ENCODE assay signal across 1 cellular context in the genomic region with DNA sequence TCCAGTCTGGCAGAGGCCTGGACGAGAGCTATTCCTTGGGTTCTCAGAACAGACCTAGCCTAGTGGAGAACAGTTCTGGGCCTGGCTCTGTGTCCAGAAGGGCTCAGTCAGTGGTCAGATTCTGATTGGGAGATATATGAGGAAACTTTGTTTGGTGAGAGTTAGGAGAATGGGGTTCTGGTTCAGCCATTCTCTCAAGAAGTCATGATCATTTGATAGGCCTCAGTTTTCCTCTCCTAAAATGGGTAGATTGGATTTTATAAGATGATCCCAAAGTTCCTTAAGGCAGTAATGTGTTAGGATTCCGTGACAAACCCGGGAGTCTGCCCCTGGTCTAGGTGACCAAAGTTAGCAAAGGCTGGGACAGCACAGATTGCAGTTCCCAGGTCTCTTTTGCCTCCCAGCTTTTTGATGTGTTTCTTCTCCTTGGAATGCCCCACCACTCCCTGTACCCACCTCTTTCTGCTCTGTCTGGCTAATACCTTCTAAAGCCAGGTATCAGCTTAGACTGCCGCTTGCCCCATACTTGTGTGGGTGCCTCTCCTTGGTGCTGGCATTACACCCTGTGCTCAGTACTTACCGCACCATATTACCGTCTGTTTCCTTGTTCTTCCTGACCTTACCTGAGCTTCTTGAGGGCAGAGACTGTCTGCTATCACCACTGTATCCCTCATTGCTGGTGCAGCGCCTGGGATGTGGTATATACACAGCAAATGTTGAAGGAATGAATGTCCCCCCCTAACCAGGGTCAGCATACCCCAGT.
TF ChIP-seq lines count a peak whose summit lies in the region.

No MANE protein-coding gene starts in this region.

TF ChIP-seq in GM12878, 131 proteins besides CTCF, POLR2A, EP300 and RAD21:
- TF ChIP-seq JUND (IDR thresholded peaks at IDR 0.05; ENCODE audit: low read depth, low read length) = no peak
- TF ChIP-seq, protein P1, sequence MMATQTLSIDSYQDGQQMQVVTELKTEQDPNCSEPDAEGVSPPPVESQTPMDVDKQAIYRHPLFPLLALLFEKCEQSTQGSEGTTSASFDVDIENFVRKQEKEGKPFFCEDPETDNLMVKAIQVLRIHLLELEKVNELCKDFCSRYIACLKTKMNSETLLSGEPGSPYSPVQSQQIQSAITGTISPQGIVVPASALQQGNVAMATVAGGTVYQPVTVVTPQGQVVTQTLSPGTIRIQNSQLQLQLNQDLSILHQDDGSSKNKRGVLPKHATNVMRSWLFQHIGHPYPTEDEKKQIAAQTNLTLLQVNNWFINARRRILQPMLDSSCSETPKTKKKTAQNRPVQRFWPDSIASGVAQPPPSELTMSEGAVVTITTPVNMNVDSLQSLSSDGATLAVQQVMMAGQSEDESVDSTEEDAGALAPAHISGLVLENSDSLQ (IDR thresholded peaks at IDR 0.05) = no peak
- TF ChIP-seq SIN3A (IDR thresholded peaks at IDR 0.05; ENCODE audit: low read depth, low read length) = no peak
- TF ChIP-seq HCFC1 (IDR thresholded peaks at IDR 0.05; ENCODE audit: low read length) = no peak
- TF ChIP-seq, protein P2, sequence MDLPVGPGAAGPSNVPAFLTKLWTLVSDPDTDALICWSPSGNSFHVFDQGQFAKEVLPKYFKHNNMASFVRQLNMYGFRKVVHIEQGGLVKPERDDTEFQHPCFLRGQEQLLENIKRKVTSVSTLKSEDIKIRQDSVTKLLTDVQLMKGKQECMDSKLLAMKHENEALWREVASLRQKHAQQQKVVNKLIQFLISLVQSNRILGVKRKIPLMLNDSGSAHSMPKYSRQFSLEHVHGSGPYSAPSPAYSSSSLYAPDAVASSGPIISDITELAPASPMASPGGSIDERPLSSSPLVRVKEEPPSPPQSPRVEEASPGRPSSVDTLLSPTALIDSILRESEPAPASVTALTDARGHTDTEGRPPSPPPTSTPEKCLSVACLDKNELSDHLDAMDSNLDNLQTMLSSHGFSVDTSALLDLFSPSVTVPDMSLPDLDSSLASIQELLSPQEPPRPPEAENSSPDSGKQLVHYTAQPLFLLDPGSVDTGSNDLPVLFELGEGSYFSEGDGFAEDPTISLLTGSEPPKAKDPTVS (IDR thresholded peaks at IDR 0.05; ENCODE audit: low read depth, low read length) = no peak
- no peak for TF ChIP-seq TCF12 (IDR thresholded peaks at IDR 0.05; ENCODE audit: low read depth, low read length)
- no peak for TF ChIP-seq ZNF217 (IDR thresholded peaks at IDR 0.05)
- TF ChIP-seq, protein P3, sequence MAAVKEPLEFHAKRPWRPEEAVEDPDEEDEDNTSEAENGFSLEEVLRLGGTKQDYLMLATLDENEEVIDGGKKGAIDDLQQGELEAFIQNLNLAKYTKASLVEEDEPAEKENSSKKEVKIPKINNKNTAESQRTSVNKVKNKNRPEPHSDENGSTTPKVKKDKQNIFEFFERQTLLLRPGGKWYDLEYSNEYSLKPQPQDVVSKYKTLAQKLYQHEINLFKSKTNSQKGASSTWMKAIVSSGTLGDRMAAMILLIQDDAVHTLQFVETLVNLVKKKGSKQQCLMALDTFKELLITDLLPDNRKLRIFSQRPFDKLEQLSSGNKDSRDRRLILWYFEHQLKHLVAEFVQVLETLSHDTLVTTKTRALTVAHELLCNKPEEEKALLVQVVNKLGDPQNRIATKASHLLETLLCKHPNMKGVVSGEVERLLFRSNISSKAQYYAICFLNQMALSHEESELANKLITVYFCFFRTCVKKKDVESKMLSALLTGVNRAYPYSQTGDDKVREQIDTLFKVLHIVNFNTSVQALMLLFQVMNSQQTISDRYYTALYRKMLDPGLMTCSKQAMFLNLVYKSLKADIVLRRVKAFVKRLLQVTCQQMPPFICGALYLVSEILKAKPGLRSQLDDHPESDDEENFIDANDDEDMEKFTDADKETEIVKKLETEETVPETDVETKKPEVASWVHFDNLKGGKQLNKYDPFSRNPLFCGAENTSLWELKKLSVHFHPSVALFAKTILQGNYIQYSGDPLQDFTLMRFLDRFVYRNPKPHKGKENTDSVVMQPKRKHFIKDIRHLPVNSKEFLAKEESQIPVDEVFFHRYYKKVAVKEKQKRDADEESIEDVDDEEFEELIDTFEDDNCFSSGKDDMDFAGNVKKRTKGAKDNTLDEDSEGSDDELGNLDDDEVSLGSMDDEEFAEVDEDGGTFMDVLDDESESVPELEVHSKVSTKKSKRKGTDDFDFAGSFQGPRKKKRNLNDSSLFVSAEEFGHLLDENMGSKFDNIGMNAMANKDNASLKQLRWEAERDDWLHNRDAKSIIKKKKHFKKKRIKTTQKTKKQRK (IDR thresholded peaks at IDR 0.05; ENCODE audit: low read depth, low read length) = no peak
- no peak for TF ChIP-seq SUPT20H (IDR thresholded peaks at IDR 0.05; ENCODE audit: borderline replicate concordance, control insufficient read depth, low read depth, low read length)
- TF ChIP-seq CBX5 (IDR thresholded peaks at IDR 0.05; ENCODE audit: low read depth) = no peak
- TF ChIP-seq, protein P4, sequence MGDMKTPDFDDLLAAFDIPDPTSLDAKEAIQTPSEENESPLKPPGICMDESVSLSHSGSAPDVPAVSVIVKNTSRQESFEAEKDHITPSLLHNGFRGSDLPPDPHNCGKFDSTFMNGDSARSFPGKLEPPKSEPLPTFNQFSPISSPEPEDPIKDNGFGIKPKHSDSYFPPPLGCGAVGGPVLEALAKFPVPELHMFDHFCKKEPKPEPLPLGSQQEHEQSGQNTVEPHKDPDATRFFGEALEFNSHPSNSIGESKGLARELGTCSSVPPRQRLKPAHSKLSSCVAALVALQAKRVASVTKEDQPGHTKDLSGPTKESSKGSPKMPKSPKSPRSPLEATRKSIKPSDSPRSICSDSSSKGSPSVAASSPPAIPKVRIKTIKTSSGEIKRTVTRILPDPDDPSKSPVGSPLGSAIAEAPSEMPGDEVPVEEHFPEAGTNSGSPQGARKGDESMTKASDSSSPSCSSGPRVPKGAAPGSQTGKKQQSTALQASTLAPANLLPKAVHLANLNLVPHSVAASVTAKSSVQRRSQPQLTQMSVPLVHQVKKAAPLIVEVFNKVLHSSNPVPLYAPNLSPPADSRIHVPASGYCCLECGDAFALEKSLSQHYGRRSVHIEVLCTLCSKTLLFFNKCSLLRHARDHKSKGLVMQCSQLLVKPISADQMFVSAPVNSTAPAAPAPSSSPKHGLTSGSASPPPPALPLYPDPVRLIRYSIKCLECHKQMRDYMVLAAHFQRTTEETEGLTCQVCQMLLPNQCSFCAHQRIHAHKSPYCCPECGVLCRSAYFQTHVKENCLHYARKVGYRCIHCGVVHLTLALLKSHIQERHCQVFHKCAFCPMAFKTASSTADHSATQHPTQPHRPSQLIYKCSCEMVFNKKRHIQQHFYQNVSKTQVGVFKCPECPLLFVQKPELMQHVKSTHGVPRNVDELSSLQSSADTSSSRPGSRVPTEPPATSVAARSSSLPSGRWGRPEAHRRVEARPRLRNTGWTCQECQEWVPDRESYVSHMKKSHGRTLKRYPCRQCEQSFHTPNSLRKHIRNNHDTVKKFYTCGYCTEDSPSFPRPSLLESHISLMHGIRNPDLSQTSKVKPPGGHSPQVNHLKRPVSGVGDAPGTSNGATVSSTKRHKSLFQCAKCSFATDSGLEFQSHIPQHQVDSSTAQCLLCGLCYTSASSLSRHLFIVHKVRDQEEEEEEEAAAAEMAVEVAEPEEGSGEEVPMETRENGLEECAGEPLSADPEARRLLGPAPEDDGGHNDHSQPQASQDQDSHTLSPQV (IDR thresholded peaks at IDR 0.05) = no peak
- TF ChIP-seq ZBED1 (IDR thresholded peaks at IDR 0.05; ENCODE audit: borderline replicate concordance) = no peak
